1 cellular context compared by ENCODE assay signal in the genomic region with DNA sequence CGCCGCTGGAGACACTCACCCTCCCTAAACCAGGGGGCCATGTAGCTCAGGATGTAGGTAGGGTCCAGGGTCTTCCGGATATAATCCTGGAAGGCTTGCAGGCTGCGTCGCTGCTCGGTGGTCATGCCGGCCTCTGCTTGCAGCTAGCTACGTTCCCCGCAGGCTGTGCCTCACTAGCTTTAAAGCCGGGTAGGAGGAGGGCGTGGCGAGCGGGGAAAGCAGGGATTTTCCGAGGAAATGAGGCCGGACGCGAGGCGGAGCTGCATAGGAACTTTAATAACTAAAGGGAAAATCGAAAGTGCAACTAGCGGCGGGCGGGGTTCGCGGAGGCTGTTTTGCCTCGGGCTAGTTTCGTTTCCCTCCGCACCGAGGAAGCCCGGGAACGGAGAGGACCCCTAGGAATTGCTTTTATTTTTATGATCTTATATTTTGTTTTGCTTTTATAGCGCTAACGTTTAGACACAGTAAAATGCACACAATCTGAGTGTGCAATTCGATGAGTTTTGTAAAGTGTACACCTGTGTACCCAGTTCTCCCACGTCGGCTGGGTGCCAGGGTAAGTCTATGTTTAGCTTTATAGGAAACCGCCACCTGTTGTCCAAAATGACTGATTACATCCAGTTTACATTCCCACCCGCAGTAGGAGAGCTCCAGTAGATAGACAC.
TF ChIP-seq lines count a peak whose summit lies in the region.

TSS of gene RIGI (minus strand) at position 155 of the 665 bp plus-strand sequence. CDS start at position 125, 30 bp downstream.

TF ChIP-seq in HEK293, 187 proteins besides CTCF, POLR2A, EP300 and RAD21 (continued from another document and continues in another):
- peak; percentile 17; the same call in 1 of the 2 replicates for TF ChIP-seq ZIC2 (tag by site-specific recombination; IDR thresholded peaks at IDR 0.05)
- TF ChIP-seq ZBTB48 (tag by site-specific recombination; IDR thresholded peaks at IDR 0.05): peak; percentile 75
- TF ChIP-seq ZNF10 (tag by site-specific recombination; IDR thresholded peaks at IDR 0.05): no peak
- TF ChIP-seq ZSCAN30 (tag by site-specific recombination; IDR thresholded peaks at IDR 0.05): no peak
- TF ChIP-seq ZBTB11 (tag by site-specific recombination; conservative IDR thresholded peaks at IDR 0.05; ENCODE audit: low read depth): peak; percentile 39
- peak; percentile 30; the same call in 1 of the 2 replicates for TF ChIP-seq ZNF366 (tag by site-specific recombination; conservative IDR thresholded peaks at IDR 0.05)
- TF ChIP-seq ZNF561 (tag by site-specific recombination; IDR thresholded peaks at IDR 0.05; ENCODE audit: borderline replicate concordance): peak; percentile 42; the same call in 1 of the 2 replicates
- TF ChIP-seq, protein P1, sequence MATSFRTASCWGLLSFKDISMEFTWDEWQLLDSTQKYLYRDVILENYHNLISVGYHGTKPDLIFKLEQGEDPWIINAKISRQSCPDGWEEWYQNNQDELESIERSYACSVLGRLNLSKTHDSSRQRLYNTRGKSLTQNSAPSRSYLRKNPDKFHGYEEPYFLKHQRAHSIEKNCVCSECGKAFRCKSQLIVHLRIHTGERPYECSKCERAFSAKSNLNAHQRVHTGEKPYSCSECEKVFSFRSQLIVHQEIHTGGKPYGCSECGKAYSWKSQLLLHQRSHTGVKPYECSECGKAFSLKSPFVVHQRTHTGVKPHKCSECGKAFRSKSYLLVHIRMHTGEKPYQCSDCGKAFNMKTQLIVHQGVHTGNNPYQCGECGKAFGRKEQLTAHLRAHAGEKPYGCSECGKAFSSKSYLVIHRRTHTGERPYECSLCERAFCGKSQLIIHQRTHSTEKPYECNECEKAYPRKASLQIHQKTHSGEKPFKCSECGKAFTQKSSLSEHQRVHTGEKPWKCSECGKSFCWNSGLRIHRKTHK (tag by site-specific recombination; IDR thresholded peaks at IDR 0.05): no peak
- TF ChIP-seq SCRT1 (tag by site-specific recombination; IDR thresholded peaks at IDR 0.05; ENCODE audit: borderline replicate concordance): peak; percentile 84
- TF ChIP-seq ZNF580 (tag by site-specific recombination; IDR thresholded peaks at IDR 0.05): no peak
- TF ChIP-seq ZBTB44 (tag by site-specific recombination; IDR thresholded peaks at IDR 0.05): peak; percentile 30; the same call in 1 of the 2 replicates
- no peak for TF ChIP-seq ZNF391 (tag by site-specific recombination; IDR thresholded peaks at IDR 0.05; ENCODE audit: borderline replicate concordance, low read depth)
- TF ChIP-seq ZNF549 (tag by site-specific recombination; IDR thresholded peaks at IDR 0.05): no peak
- TF ChIP-seq KLF9 (tag by site-specific recombination; IDR thresholded peaks at IDR 0.05; ENCODE audit: low read depth): peak; percentile 76
- TF ChIP-seq ZNF785 (tag by site-specific recombination; IDR thresholded peaks at IDR 0.05): no peak
- TF ChIP-seq ZNF341 (tag by site-specific recombination; IDR thresholded peaks at IDR 0.05; ENCODE audit: low read depth): peak; percentile 68
- no peak for TF ChIP-seq ZNF404 (tag by site-specific recombination; IDR thresholded peaks at IDR 0.05)
- peak; percentile 42 for TF ChIP-seq KLF1 (tag by site-specific recombination; IDR thresholded peaks at IDR 0.05)
- TF ChIP-seq INSM2 (tag by site-specific recombination; IDR thresholded peaks at IDR 0.05): peak; percentile 51; the same call in 1 of the 2 replicates
- TF ChIP-seq ZNF600 (tag by site-specific recombination; IDR thresholded peaks at IDR 0.05): 0 out of 2 replicates have a peak, but pooled peaks have one; percentile 24
- TF ChIP-seq ZNF768 (tag by site-specific recombination; IDR thresholded peaks at IDR 0.05): no peak
- no peak for TF ChIP-seq ZNF112 (tag by site-specific recombination; IDR thresholded peaks at IDR 0.05)
- no peak for TF ChIP-seq SETDB1 (IDR thresholded peaks at IDR 0.05; ENCODE audit: insufficient read length, low read length)
- peak; percentile 70; the same call in 1 of the 2 replicates for TF ChIP-seq ZBTB20 (tag by site-specific recombination; IDR thresholded peaks at IDR 0.05)
- no peak for TF ChIP-seq MEIS1 (CRISPR knock-in tag; IDR thresholded peaks at IDR 0.05; ENCODE audit: borderline replicate concordance)
- TF ChIP-seq ZNF544 (tag by site-specific recombination; IDR thresholded peaks at IDR 0.05): no peak
- peak; percentile 97 for TF ChIP-seq SCRT2 (tag by site-specific recombination; IDR thresholded peaks at IDR 0.05)
- peak; percentile 63 for TF ChIP-seq ZNF2 (tag by site-specific recombination; IDR thresholded peaks at IDR 0.05)
- no peak for TF ChIP-seq ZNF548 (tag by site-specific recombination; IDR thresholded peaks at IDR 0.05)
- TF ChIP-seq ZNF423 (tag by site-specific recombination; IDR thresholded peaks at IDR 0.05): no peak
- no peak for TF ChIP-seq ZNF621 (tag by site-specific recombination; IDR thresholded peaks at IDR 0.05)
- TF ChIP-seq ZNF175 (tag by site-specific recombination; IDR thresholded peaks at IDR 0.05): no peak
- no peak for TF ChIP-seq GLI2 (tag by site-specific recombination; IDR thresholded peaks at IDR 0.05; ENCODE audit: borderline replicate concordance, low read depth)
- TF ChIP-seq ZNF654 (tag by site-specific recombination; IDR thresholded peaks at IDR 0.05; ENCODE audit: low read depth): peak; percentile 59
- TF ChIP-seq ZFP69B (tag by site-specific recombination; IDR thresholded peaks at IDR 0.05): no peak
- no peak for TF ChIP-seq ZNF133 (tag by site-specific recombination; IDR thresholded peaks at IDR 0.05)
- no peak for TF ChIP-seq ZNF114 (tag by site-specific recombination; IDR thresholded peaks at IDR 0.05)
- TF ChIP-seq ZEB2 (tag by site-specific recombination; IDR thresholded peaks at IDR 0.05): peak; percentile 78
- no peak for TF ChIP-seq ZNF433 (tag by site-specific recombination; IDR thresholded peaks at IDR 0.05; ENCODE audit: low read depth)
- TF ChIP-seq ZNF692 (tag by site-specific recombination; IDR thresholded peaks at IDR 0.05): peak; percentile 23; the same call in 1 of the 2 replicates
- TF ChIP-seq YY1 (tag by site-specific recombination; IDR thresholded peaks at IDR 0.05): no peak
- peak; percentile 46; the same call in 1 of the 2 replicates for TF ChIP-seq SP3 (tag by site-specific recombination; IDR thresholded peaks at IDR 0.05)
- peak; percentile 41 for TF ChIP-seq ZNF629 (tag by site-specific recombination; IDR thresholded peaks at IDR 0.05)
- TF ChIP-seq ZFP41 (tag by site-specific recombination; IDR thresholded peaks at IDR 0.05; ENCODE audit: borderline replicate concordance): no peak
- no peak for TF ChIP-seq ZNF624 (tag by site-specific recombination; IDR thresholded peaks at IDR 0.05)
- no peak for TF ChIP-seq ZNF645 (tag by site-specific recombination; IDR thresholded peaks at IDR 0.05)
- TF ChIP-seq ZNF184 (tag by site-specific recombination; IDR thresholded peaks at IDR 0.05): no peak
- TF ChIP-seq ZXDB (tag by site-specific recombination; IDR thresholded peaks at IDR 0.05): peak; percentile 45; the same call in 1 of the 2 replicates
- peak; percentile 90 for TF ChIP-seq ZNF335 (tag by site-specific recombination; conservative IDR thresholded peaks at IDR 0.05)
- TF ChIP-seq ZBTB26 (tag by site-specific recombination; optimal IDR thresholded peaks at IDR 0.05): no peak
- peak; percentile 41; the same call in 1 of the 2 replicates for TF ChIP-seq KLF7 (tag by site-specific recombination; IDR thresholded peaks at IDR 0.05; ENCODE audit: borderline replicate concordance)
- no peak for TF ChIP-seq ZNF76 (tag by site-specific recombination; IDR thresholded peaks at IDR 0.05; ENCODE audit: borderline replicate concordance, low read depth)
- TF ChIP-seq ZBTB17 (tag by site-specific recombination; IDR thresholded peaks at IDR 0.05): peak; percentile 66
- TF ChIP-seq SP2 (tag by site-specific recombination; IDR thresholded peaks at IDR 0.05): peak; percentile 46
